Comparison of ENCODE assay signal across 31 cellular contexts in the genomic region with DNA sequence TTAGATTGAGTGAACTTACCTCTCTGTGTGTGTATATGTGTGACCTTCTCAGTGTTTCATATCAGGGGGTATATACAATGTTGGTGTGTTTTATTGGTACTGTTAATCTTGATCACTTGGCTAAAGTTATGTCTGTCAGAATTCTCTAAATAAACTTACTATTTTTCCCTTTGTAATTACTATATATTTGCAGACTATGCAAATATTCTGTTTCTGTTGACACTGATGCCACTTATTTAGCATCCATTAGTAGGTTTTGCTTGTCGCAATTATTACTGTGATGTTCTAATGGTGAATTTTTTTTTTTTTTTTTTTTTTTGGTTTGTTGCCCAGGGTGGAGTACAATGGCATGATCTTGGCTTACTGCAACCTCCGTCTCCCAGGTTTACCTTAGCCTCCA. TPM values are rescaled to one million over a fixed set of nuclear protein-coding genes. Genes with fewer than 3 reads are reported as not detected.
"Had no signal": no experiment of that assay in that cellular context is flagged by ENCODE, and none has a peak within 500 bp of the region (broad histone marks: within the 10 kb centered on the region; RNA-seq: fewer than 3 reads in every experiment).

No MANE protein-coding gene starts in this region.

- ATAC-seq: effector memory CD8-positive, alpha-beta T cell; esophagus mucosa; gastrocnemius medialis; heart right ventricle; left cardiac atrium; left lung; left ventricle myocardium superior; lower lobe of right lung had no signal

- H3K4me3 Mint-ChIP-seq: dendritic cell treated with granulocyte-macrophage colony-stimulating factor and Interleukin-4, amounts not matched to agents 40 ng/mL and 50 ng/mL, for 4 days; effector memory CD8-positive, alpha-beta T cell; endodermal cell had no signal

- H3K4me1 ChIP-seq: gastrocnemius medialis, lower lobe of right lung had no signal

- H3K27me3 Mint-ChIP-seq: dendritic cell treated with granulocyte-macrophage colony-stimulating factor and Interleukin-4, amounts not matched to agents 40 ng/mL and 50 ng/mL, for 4 days had no signal

- H3K4me3 ChIP-seq: coronary artery, esophagus squamous epithelium, gastrocnemius medialis, heart right ventricle, left lung, lower lobe of right lung had no signal

- H3K27me3 ChIP-seq: esophagus squamous epithelium, gastrocnemius medialis, heart right ventricle, left lung had no signal

- H3K27ac ChIP-seq: coronary artery, epithelial cell of prostate, esophagus squamous epithelium, gastrocnemius medialis, heart right ventricle, left lung, lower lobe of right lung had no signal

- H3K27ac Mint-ChIP-seq: dendritic cell treated with granulocyte-macrophage colony-stimulating factor and Interleukin-4, amounts not matched to agents 40 ng/mL and 50 ng/mL, for 4 days; effector memory CD8-positive, alpha-beta T cell; endodermal cell had no signal

- H3K9me3 Mint-ChIP-seq: dendritic cell treated with granulocyte-macrophage colony-stimulating factor and Interleukin-4, amounts not matched to agents 40 ng/mL and 50 ng/mL, for 4 days; effector memory CD8-positive, alpha-beta T cell; endodermal cell had no signal

- DNase-seq: effector CD8-positive, alpha-beta T cell; effector memory CD8-positive, alpha-beta T cell; endodermal cell; erythroblast; esophagus squamous epithelium; foreskin fibroblast; foreskin melanocyte; gastrocnemius medialis; glutamatergic neuron; head of caudate nucleus; heart right ventricle; hippocampal formation; left cardiac atrium; left lung; left ventricle myocardium superior; lower lobe of right lung; mesendoderm; midbrain had no signal

- FAIRE-seq: colon, endometrium, islet of Langerhans, keratinocyte had no signal

- H3K9me3 ChIP-seq: esophagus squamous epithelium, gastrocnemius medialis, heart right ventricle, left lung, lower lobe of right lung had no signal

- H3K36me3 ChIP-seq: esophagus squamous epithelium, gastrocnemius medialis, heart right ventricle, left lung, lower lobe of right lung had no signal

RNA-seq across cellular contexts. Expression of gene NR5A1, which starts 42.9 kb away (rescaled TPM):
- total RNA-seq: dermis microvascular lymphatic vessel endothelial cell, esophagus mucosa, esophagus squamous epithelium, gastrocnemius medialis, glomerular endothelial cell, heart right ventricle, kidney epithelial cell, left cardiac atrium, left ventricle myocardium superior, lower lobe of right lung, lung microvascular endothelial cell, mononuclear cell had no signal
- polyA plus RNA-seq: keratinocyte had no signal
